ENCODE assay signal across 8 cellular contexts in the genomic region with DNA sequence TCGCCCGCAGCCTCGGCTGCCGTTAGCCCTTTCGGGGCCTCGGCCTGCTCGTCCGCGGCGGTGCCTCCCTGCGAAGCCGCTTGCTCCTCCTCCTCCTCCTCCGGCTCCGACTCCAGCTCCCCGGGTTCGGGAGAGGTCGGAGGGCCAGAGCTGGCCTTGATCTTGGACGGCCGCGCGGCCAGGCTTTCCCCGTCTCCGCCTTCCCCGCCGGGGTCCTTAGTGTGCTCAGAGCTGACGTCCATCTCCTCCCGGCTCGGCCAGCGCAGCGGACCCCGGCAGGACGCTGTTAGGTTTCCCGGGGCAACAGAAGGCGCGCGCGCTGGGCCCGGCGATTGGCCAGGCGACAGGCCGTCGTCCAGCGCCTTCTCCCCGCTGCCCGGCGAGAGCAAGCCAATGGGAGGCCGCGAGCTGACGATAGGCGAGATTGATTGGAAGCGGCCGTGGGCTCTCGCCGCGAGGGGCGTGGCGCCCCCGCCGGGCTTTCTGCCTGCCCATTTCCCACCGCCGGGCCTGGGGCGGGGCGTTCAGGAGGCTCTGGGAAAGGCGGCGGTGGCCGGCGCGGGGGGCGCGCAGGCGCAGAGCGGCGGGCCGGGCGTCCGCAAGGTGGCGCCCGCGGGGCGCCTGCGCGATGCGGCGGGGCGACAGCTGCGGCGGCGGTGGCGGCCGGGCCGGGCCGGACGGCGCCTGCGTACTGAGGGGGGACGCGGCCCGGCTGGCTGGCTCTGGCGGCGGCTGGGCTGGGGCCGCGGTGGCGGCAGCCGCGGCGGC. TPM values are rescaled to one million over a fixed set of nuclear protein-coding genes. Genes with fewer than 3 reads are reported as not detected.
DNase-seq lines count a peak whose midpoint lies in the region; ATAC-seq and TF ChIP-seq lines count a peak whose summit lies in the region.

A gene with protein sequence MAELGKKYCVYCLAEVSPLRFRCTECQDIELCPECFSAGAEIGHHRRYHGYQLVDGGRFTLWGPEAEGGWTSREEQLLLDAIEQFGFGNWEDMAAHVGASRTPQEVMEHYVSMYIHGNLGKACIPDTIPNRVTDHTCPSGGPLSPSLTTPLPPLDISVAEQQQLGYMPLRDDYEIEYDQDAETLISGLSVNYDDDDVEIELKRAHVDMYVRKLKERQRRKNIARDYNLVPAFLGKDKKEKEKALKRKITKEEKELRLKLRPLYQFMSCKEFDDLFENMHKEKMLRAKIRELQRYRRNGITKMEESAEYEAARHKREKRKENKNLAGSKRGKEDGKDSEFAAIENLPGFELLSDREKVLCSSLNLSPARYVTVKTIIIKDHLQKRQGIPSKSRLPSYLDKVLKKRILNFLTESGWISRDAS (plus strand): TSS at position 676 of the 768 bp plus-strand sequence. CDS start 208 bp downstream, outside the sequence.

- H3K9me3 Mint-ChIP-seq in activated T-cell treated with anti-CD3 and anti-CD28 coated beads, Interleukin-2, amount 50 U/mL, for 72 hours, result no peaks in the 10 kb centered on the region

- peaks cover 56% of the 10 kb centered on the region for H3K4me1 Mint-ChIP-seq in activated T-cell treated with anti-CD3 and anti-CD28 coated beads, Interleukin-2, amount 50 U/mL, for 72 hours (ENCODE audit: low read depth)

- peaks cover 45% of the 10 kb centered on the region for H3K79me2 ChIP-seq in DND-41 (ENCODE audit: insufficient read depth, low read length)

- ATAC-seq in DND-41 (ENCODE audit: insufficient read depth, low read depth), result peak; percentile 88
- ATAC-seq in GM21786 (IDR thresholded peaks at IDR 0.05; ENCODE audit: unreplicated experiment), result peak; percentile 66
- ATAC-seq in activated T-cell treated with anti-CD3 and anti-CD28 coated beads, Interleukin-2, amount 50 U/mL, for 72 hours (replicated peaks in 1 of 2), result peak; percentile 86

- H3K27me3 ChIP-seq in DND-41 (ENCODE audit: insufficient read depth, low read length, poor library complexity) (peaks cover 3% of the 10 kb centered on the region), Peyer's patch (no peaks in the 10 kb centered on the region), esophagus squamous epithelium (no peaks in the 10 kb centered on the region)

- peaks cover 32% of the 10 kb centered on the region for H4K20me1 ChIP-seq in DND-41 (ENCODE audit: insufficient read depth, low read length)

- peak within 1 kb of the TSS; percentile 94 to 100 for H3K4me3 ChIP-seq in DND-41 (ENCODE audit: low read depth in 1 of 2, low read length in 2 of 2)
- peak within 1 kb of the TSS; percentile 91 to 100 (median 96) for H3K4me3 ChIP-seq in Peyer's patch
- peak within 1 kb of the TSS; percentile 74 to 100 (median 96) for H3K4me3 ChIP-seq in esophagus squamous epithelium

- H3K27ac Mint-ChIP-seq in activated T-cell treated with anti-CD3 and anti-CD28 coated beads, Interleukin-2, amount 50 U/mL, for 72 hours, result peak within 1 kb of the TSS; percentile 85

- H3K27ac ChIP-seq in DND-41 (ENCODE audit: low read length) (peak within 1 kb of the TSS; percentile 83), KOPT-K1 (ENCODE audit: low read depth, low read length, poor library complexity, severe bottlenecking) (peak within 1 kb of the TSS; percentile 68), Peyer's patch (peak within 1 kb of the TSS; percentile 88 to 94 (median 90)), esophagus squamous epithelium (peak within 1 kb of the TSS; percentile 90 to 96 (median 94))

- H3K27me3 Mint-ChIP-seq in activated T-cell treated with anti-CD3 and anti-CD28 coated beads, Interleukin-2, amount 50 U/mL, for 72 hours (ENCODE audit: low read depth), result peaks cover 8% of the 10 kb centered on the region

- TF ChIP-seq POLR2A in Peyer's patch (IDR thresholded peaks at IDR 0.05), result no peak
- no peak for TF ChIP-seq POLR2A in esophagus squamous epithelium (IDR thresholded peaks at IDR 0.05)

- H3K4me2 ChIP-seq in DND-41 (ENCODE audit: insufficient read depth, low read length), result peak within 1 kb of the TSS; percentile 100

- H3K4me1 ChIP-seq in DND-41 (ENCODE audit: insufficient read depth, low read length), result peaks cover 40% of the 10 kb centered on the region
- H3K4me1 ChIP-seq in Peyer's patch, result peaks cover 4 to 41% (median 27%) of the 10 kb centered on the region in 4 donors
- peaks cover 35 to 57% (median 38%) of the 10 kb centered on the region in 3 donors for H3K4me1 ChIP-seq in esophagus squamous epithelium

- H3K36me3 Mint-ChIP-seq in activated T-cell treated with anti-CD3 and anti-CD28 coated beads, Interleukin-2, amount 50 U/mL, for 72 hours (ENCODE audit: insufficient read depth in 2 of 2), result peaks cover 0 to 1% of the 10 kb centered on the region in 2 donors

- WGBS in esophagus squamous epithelium, 2 donors, result 0% methylated on average over 10 of the region's 106 CpGs; no CpG with 5 or more reads in 1 of the 2 donors

- intact Hi-C loops in esophagus squamous epithelium (cut with DNase I), result loop anchor here (10.0 kb wide), 1 partner anchor 138 kb away; the partner anchor contains the start of gene TBC1D14

- peaks cover 11% of the 10 kb centered on the region; the same call in 1 of the 2 replicates for H3K36me3 ChIP-seq in DND-41 (ENCODE audit: insufficient read depth, low read length)
- H3K36me3 ChIP-seq in KOPT-K1 (ENCODE audit: insufficient read depth, low read length), result 0 out of 2 replicates have a peak, but pooled peaks cover 5% of the 10 kb centered on the region
- H3K36me3 ChIP-seq in Peyer's patch, result no peaks in the 10 kb centered on the region
- H3K36me3 ChIP-seq in esophagus squamous epithelium, result peaks cover 0 to 13% (median 0%) of the 10 kb centered on the region in 3 donors

- peak; percentile 60 for TF ChIP-seq CTCF in DND-41 (IDR thresholded peaks at IDR 0.05; ENCODE audit: borderline replicate concordance, extremely low read depth, low read length, poor library complexity, severe bottlenecking)
- peak in 5 of 6 experiments; percentile 31 to 85 (median 77) for TF ChIP-seq CTCF in Peyer's patch (IDR thresholded peaks at IDR 0.05)
- TF ChIP-seq CTCF in esophagus squamous epithelium (IDR thresholded peaks at IDR 0.05), result peak in 4 of 6 experiments; percentile 68 to 84 (median 73)

- no peaks in the 10 kb centered on the region for H3K9me3 ChIP-seq in DND-41 (ENCODE audit: insufficient read depth, low read length, severe bottlenecking)
- no peaks in the 10 kb centered on the region for H3K9me3 ChIP-seq in KOPT-K1 (ENCODE audit: insufficient read depth, low read length, poor library complexity, severe bottlenecking)
- H3K9me3 ChIP-seq in Peyer's patch, result no peaks in the 10 kb centered on the region
- no peaks in the 10 kb centered on the region for H3K9me3 ChIP-seq in esophagus squamous epithelium

- peak; percentile 93 for DNase-seq in DND-41
- peak; percentile 94 to 98 (median 98) for DNase-seq in Peyer's patch
- DNase-seq in activated T-cell treated with anti-CD3 and anti-CD28 coated beads, Interleukin-2, amount 50 U/mL, for 72 hours, result peak; percentile 94 to 97
- peak; percentile 71 for DNase-seq in esophagus squamous epithelium (lab: John Stamatoyannopoulos, UW)
- peak; percentile 98 for DNase-seq in myocyte (ENCODE audit: low read depth)
- DNase-seq in stimulated activated CD8-positive, alpha-beta memory T cell treated with anti-CD3 and anti-CD28 coated beads, Interleukin-7, amount 100 ng/mL, for 48 hours (ENCODE audit: extremely low read depth in 1 of 2, low read depth in 1 of 2), result peak; percentile 88 to 96

- peak within 1 kb of the TSS; percentile 98 for H2AFZ ChIP-seq in DND-41 (ENCODE audit: low read depth, low read length)

- H3K4me3 Mint-ChIP-seq in activated T-cell treated with anti-CD3 and anti-CD28 coated beads, Interleukin-2, amount 50 U/mL, for 72 hours, result peak within 1 kb of the TSS; percentile 94 to 98

- peak within 1 kb of the TSS; percentile 97 for H3K9ac ChIP-seq in DND-41 (ENCODE audit: low read depth, low read length)

RNA-seq across cellular contexts. Expression of the gene that starts here (rescaled TPM):
- total RNA-seq in Peyer's patch (10 to 100 TPM; 23.1 to 31.4 (median 27.8) TPM), esophagus squamous epithelium (10 to 100 TPM; 10.1 to 16.5 (median 13.0) TPM), myocyte (20.6 and 21.7 TPM in 2 replicates)
- 10 to 100 TPM; 14.5 to 15.3 TPM for total RNA-seq in activated T-cell treated with anti-CD3 and anti-CD28 coated beads, Interleukin-2, amount 50 U/mL, for 72 hours
- 15.7 TPM for polyA plus RNA-seq in myocyte (2012)

Comparison
In these comparisons a context has a peak if more than half of its experiments do, and no peak if none do; other contexts are left out.
1. Peak in every context shown above with its lines: DNase-seq, ATAC-seq, H3K4me3 ChIP-seq and H3K27ac ChIP-seq.